ENCODE assay signal across 10 cellular contexts in the genomic region with DNA sequence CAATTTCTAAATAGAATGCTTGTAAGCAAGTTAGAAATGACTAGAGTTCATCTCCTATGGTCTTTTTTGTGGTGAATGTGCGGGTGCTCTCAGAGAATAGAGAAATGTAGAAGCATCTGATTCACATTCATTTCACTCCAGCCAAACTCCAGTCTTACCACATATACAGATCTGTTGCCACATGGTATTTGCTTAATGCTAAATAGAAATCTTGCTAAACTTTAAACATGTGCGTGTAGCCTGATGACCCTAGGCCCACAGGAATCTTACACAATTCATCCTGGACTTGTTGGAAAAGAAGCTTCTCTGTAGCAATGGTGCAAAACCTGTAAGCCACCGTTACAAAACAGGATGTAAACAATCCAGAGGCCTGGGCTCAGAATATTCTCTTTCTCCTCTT.
DNase-seq lines count a peak whose midpoint lies in the region; ATAC-seq and TF ChIP-seq lines count a peak whose summit lies in the region.
"Had no signal": no experiment of that assay in that cellular context is flagged by ENCODE, and none has a peak within 500 bp of the region (broad histone marks: within the 10 kb centered on the region; RNA-seq: fewer than 3 reads in every experiment).

No MANE protein-coding gene starts in this region.

- no peak overlapping the region for H3K27ac Mint-ChIP-seq in stimulated activated effector memory CD8-positive, alpha-beta T cell treated with anti-CD3 and anti-CD28 coated beads, Interleukin-12 subunit alpha, Interleukin-12 subunit beta, amount 100 ng/mL, for 72 hours
- H3K27ac Mint-ChIP-seq: activated CD4-positive, alpha-beta T cell treated with anti-CD3 and anti-CD28 coated beads, Interleukin-2, amount 10 ng/mL, durations not matched to agents 24 days and 14 days had no signal

- no peak for TF ChIP-seq CTCF in HFF-Myc (IDR thresholded peaks at IDR 0.05; ENCODE audit: low read depth, low read length, missing control alignments)
- TF ChIP-seq CTCF in fibroblast of the aortic adventitia (IDR thresholded peaks at IDR 0.05; ENCODE audit: insufficient read depth, low read length): no peak

- H3K9me3 Mint-ChIP-seq in stimulated activated effector memory CD8-positive, alpha-beta T cell treated with anti-CD3 and anti-CD28 coated beads, Interleukin-12 subunit alpha, Interleukin-12 subunit beta, amount 100 ng/mL, for 72 hours: peaks cover 7% of the 10 kb centered on the region

- in situ Hi-C loops in KBM-7 (cut with MboI; ENCODE audit: low pct_unique_long_range_greater_than_20kb, low sequenced_read_pairs): no loop called here

- H3K4me1 Mint-ChIP-seq in stimulated activated effector memory CD8-positive, alpha-beta T cell treated with anti-CD3 and anti-CD28 coated beads, Interleukin-12 subunit alpha, Interleukin-12 subunit beta, amount 100 ng/mL, for 72 hours: no peaks in the 10 kb centered on the region
- H3K4me1 Mint-ChIP-seq: activated CD4-positive, alpha-beta T cell treated with anti-CD3 and anti-CD28 coated beads, Interleukin-2, amount 10 ng/mL, durations not matched to agents 24 days and 14 days had no signal

- H3K36me3 Mint-ChIP-seq in stimulated activated effector memory CD8-positive, alpha-beta T cell treated with anti-CD3 and anti-CD28 coated beads, Interleukin-12 subunit alpha, Interleukin-12 subunit beta, amount 100 ng/mL, for 72 hours: no peaks in the 10 kb centered on the region

- DNase-seq in HFF-Myc (ENCODE audit: extremely low read depth, low read depth) (peak; percentile 53), SIG-M5 (lab: John Stamatoyannopoulos, UW) (peak; percentile 40), fibroblast of the aortic adventitia (ENCODE audit: low read depth) (peak; percentile 99), KBM-7 (no peak), kidney glomerular epithelial cell (lab: John Stamatoyannopoulos, UW) (no peak), HPDE6-E6E7 (ENCODE audit: extremely low spot score) (no peak)
- no peak for DNase-seq in stimulated activated effector memory CD8-positive, alpha-beta T cell treated with anti-CD3 and anti-CD28 coated beads, Interleukin-12 subunit alpha, Interleukin-12 subunit beta, amount 100 ng/mL, for 72 hours (ENCODE audit: low spot score in 2 of 2)
- DNase-seq: activated CD4-positive, alpha-beta T cell treated with anti-CD3 and anti-CD28 coated beads, Interleukin-2, amount 10 ng/mL, durations not matched to agents 24 days and 14 days; ovary; PC-3 had no signal

- no peak overlapping the region for H3K4me3 Mint-ChIP-seq in stimulated activated effector memory CD8-positive, alpha-beta T cell treated with anti-CD3 and anti-CD28 coated beads, Interleukin-12 subunit alpha, Interleukin-12 subunit beta, amount 100 ng/mL, for 72 hours
- H3K4me3 Mint-ChIP-seq: activated CD4-positive, alpha-beta T cell treated with anti-CD3 and anti-CD28 coated beads, Interleukin-2, amount 10 ng/mL, durations not matched to agents 24 days and 14 days had no signal

- H3K4me3 ChIP-seq in HFF-Myc (replicated peaks; ENCODE audit: low read depth, low read length) (no peak overlapping the region), fibroblast of the aortic adventitia (ENCODE audit: low read depth, low read length) (no peak overlapping the region)
- H3K4me3 ChIP-seq: ovary had no signal

- ATAC-seq in stimulated activated effector memory CD8-positive, alpha-beta T cell treated with anti-CD3 and anti-CD28 coated beads, Interleukin-12 subunit alpha, Interleukin-12 subunit beta, amount 100 ng/mL, for 72 hours: peak; percentile 51
- ATAC-seq: PC-3 had no signal

Comparison
In these comparisons a context has a peak if more than half of its experiments do, and no peak if none do; other contexts are left out.
1. DNase-seq: peak in HFF-Myc (single experiment), SIG-M5 (single experiment) and fibroblast of the aortic adventitia (single experiment); none in stimulated activated effector memory CD8-positive, alpha-beta T cell treated with anti-CD3 and anti-CD28 coated beads, Interleukin-12 subunit alpha, Interleukin-12 subunit beta, amount 100 ng/mL, for 72 hours (0 of 2), KBM-7 (single experiment), kidney glomerular epithelial cell (single experiment) and HPDE6-E6E7 (single experiment).